In genomic region chr4:145938618-145939177, GRCh38 we compare ENCODE assay signal across 8 cellular contexts. TPM values are rescaled to one million over a fixed set of nuclear protein-coding genes. Genes with fewer than 3 reads are reported as not detected.
DNase-seq lines count a peak whose midpoint lies in the region; ATAC-seq and TF ChIP-seq lines count a peak whose summit lies in the region.

Gene ZNF827 (minus strand): TSS chr4:145938823. CDS start chr4:145938407, 416 bp downstream.

- peak within 1 kb of the TSS; percentile 91 to 98 (median 95) for H3K27ac Mint-ChIP-seq in CD8-positive, alpha-beta memory T cell

- H3K36me3 Mint-ChIP-seq in CD8-positive, alpha-beta memory T cell, result peaks cover 0 to 15% (median 0%) of the 10 kb centered on the region in 3 donors

- POLR2A ChIA-PET in CD8-positive, alpha-beta memory T cell (lab: Charles Lee), result interaction anchor here (0.6 to 1.3 kb wide), 3 partner anchors 27 to 109 kb away, joined by 3 to 9 read pairs (median 4); no protein-coding TSS in a partner anchor

- H3K27me3 ChIP-seq in CD8-positive, alpha-beta memory T cell (ENCODE audit: insufficient read depth, low read length, poor library complexity, severe bottlenecking), result no peaks in the 10 kb centered on the region
- H3K27me3 ChIP-seq in adipocyte (replicated peaks; ENCODE audit: control insufficient read depth, insufficient read depth, low read length), result no peaks in the 10 kb centered on the region
- H3K27me3 ChIP-seq in heart right ventricle, result peaks cover 0 to 17% (median 0%) of the 10 kb centered on the region in 7 donors

- TF ChIP-seq CTCF in heart right ventricle (IDR thresholded peaks at IDR 0.05), result no peak

- H3K4me1 Mint-ChIP-seq in CD8-positive, alpha-beta memory T cell, result peaks cover 23 to 37% (median 35%) of the 10 kb centered on the region in 3 donors

- peaks cover 0 to 3% (median 0%) of the 10 kb centered on the region in 5 donors for H3K9me3 Mint-ChIP-seq in CD8-positive, alpha-beta memory T cell

- H3K36me3 ChIP-seq in CD8-positive, alpha-beta memory T cell (ENCODE audit: insufficient read depth, low read length), result no peaks in the 10 kb centered on the region
- H3K36me3 ChIP-seq in adipocyte (ENCODE audit: control insufficient read depth, insufficient read depth, low read length, severe bottlenecking), result no peaks in the 10 kb centered on the region
- no peaks in the 10 kb centered on the region for H3K36me3 ChIP-seq in heart right ventricle

- CTCF ChIA-PET in CD8-positive, alpha-beta memory T cell (lab: Charles Lee), result interaction anchor here (0.9 to 1.7 kb wide), 2 partner anchors 13 to 17 kb away, joined by 3 read pairs; no protein-coding TSS in a partner anchor

- peak; percentile 19 for ATAC-seq in GM19455 (IDR thresholded peaks at IDR 0.05; ENCODE audit: unreplicated experiment)
- ATAC-seq in heart right ventricle, result peak in 7 of 8 donors; percentile 22 to 65 (median 58)

- H3K9me3 ChIP-seq in CD8-positive, alpha-beta memory T cell (ENCODE audit: low read length), result no peaks in the 10 kb centered on the region
- H3K9me3 ChIP-seq in adipocyte (ENCODE audit: control insufficient read depth, low read length) (no peaks in the 10 kb centered on the region), heart right ventricle (no peaks in the 10 kb centered on the region)

- no peak for TF ChIP-seq RAD21 in Ishikawa (IDR thresholded peaks at IDR 0.05; ENCODE audit: low read depth)

- peak within 1 kb of the TSS; percentile 95 for H3K9ac ChIP-seq in adipocyte (ENCODE audit: low read length)

- H3K27me3 Mint-ChIP-seq in CD8-positive, alpha-beta memory T cell, result peaks cover 0 to 8% of the 10 kb centered on the region in 2 donors

- intact Hi-C loops in heart right ventricle (cut with DNase I), result loop anchor here in 6 of 10 donors (5.0 to 10.0 kb wide), 8 partner anchors 51 to 314 kb away; partner anchors contain the start of gene LSM6 (in 2 of the 6)
- intact Hi-C loops in posterior cingulate gyrus (cut with DNase I), result loop anchor here (5.0 to 10.0 kb wide), 3 partner anchors 54 to 239 kb away; partner anchors contain the start of gene LSM6

- no peak for TF ChIP-seq EP300 in Ishikawa (IDR thresholded peaks at IDR 0.05; ENCODE audit: borderline replicate concordance)

- H3K4me3 Mint-ChIP-seq in CD8-positive, alpha-beta memory T cell, result peak within 1 kb of the TSS; percentile 85 to 97 (median 94)

- 2% methylated on average over 31 to 32 of the region's 32 CpGs for WGBS in heart right ventricle, 2 donors

- H3K4me1 ChIP-seq in CD8-positive, alpha-beta memory T cell (ENCODE audit: insufficient read depth, low read length), result no peaks in the 10 kb centered on the region
- H3K4me1 ChIP-seq in adipocyte (ENCODE audit: control insufficient read depth, insufficient read depth, low read length) (peaks cover 30% of the 10 kb centered on the region), heart right ventricle (peaks cover 0 to 29% (median 12%) of the 10 kb centered on the region in 9 donors)

- H3K27ac ChIP-seq in CD8-positive, alpha-beta memory T cell (ENCODE audit: low read depth, low read length), result peak within 1 kb of the TSS; percentile 74
- peak within 1 kb of the TSS; percentile 84 to 98 (median 96) for H3K27ac ChIP-seq in heart right ventricle

- peak; percentile 54 to 85 (median 70) for DNase-seq in CD8-positive, alpha-beta memory T cell
- DNase-seq in SKM-1 (lab: John Stamatoyannopoulos, UW; ENCODE audit: unreplicated experiment) (peak; percentile 63), adipocyte (ENCODE audit: low read depth) (peak; percentile 78), heart right ventricle (peak; percentile 55 to 71), posterior cingulate gyrus (peak; percentile 37 to 91 (median 58)), ureter (ENCODE audit: low spot score) (peak; percentile 78)

- H3K4me3 ChIP-seq in CD8-positive, alpha-beta memory T cell (ENCODE audit: low read length), result peak within 1 kb of the TSS; percentile 93
- H3K4me3 ChIP-seq in adipocyte (ENCODE audit: low read length) (peak within 1 kb of the TSS; percentile 99), heart right ventricle (peak within 1 kb of the TSS; percentile 54 to 88 (median 82))

TF ChIP-seq in Ishikawa, 13 proteins besides CTCF, POLR2A, EP300 and RAD21:
- no peak for TF ChIP-seq CEBPB (IDR thresholded peaks at IDR 0.05)
- peak; percentile 71 for TF ChIP-seq YY1 (IDR thresholded peaks at IDR 0.05; ENCODE audit: low read depth)
- 0 out of 2 replicates have a peak, but pooled peaks have one; percentile 12 for TF ChIP-seq MAX (IDR thresholded peaks at IDR 0.05)
- no peak for TF ChIP-seq USF1 (IDR thresholded peaks at IDR 0.05)
- TF ChIP-seq TCF12 (IDR thresholded peaks at IDR 0.05; ENCODE audit: low read depth), result no peak
- TF ChIP-seq TAF1 (IDR thresholded peaks at IDR 0.05; ENCODE audit: low read depth), result peak; percentile 45; the same call in 1 of the 2 replicates
- TF ChIP-seq NFIC (IDR thresholded peaks at IDR 0.05), result no peak
- TF ChIP-seq ZBTB7A (IDR thresholded peaks at IDR 0.05; ENCODE audit: low read depth), result no peak

RNA-seq across cellular contexts. Expression of gene ZNF827, which starts in this region (rescaled TPM):
- total RNA-seq in CD8-positive, alpha-beta memory T cell, result 10 to 100 TPM; 32.2 to 32.5 TPM
- 6.9 TPM for polyA plus RNA-seq in CD8-positive, alpha-beta memory T cell
- total RNA-seq in heart right ventricle (10 to 100 TPM; 11.7 to 33.9 (median 22.4) TPM), ureter (59.4 TPM)
- polyA plus RNA-seq in heart right ventricle, result 1 to 10 TPM; 3.8 to 7.2 TPM

Comparison
In these comparisons a context has a peak if more than half of its experiments do, and no peak if none do; other contexts are left out.
1. Peak in every context shown above with its lines: DNase-seq, ATAC-seq, H3K4me3 ChIP-seq and H3K27ac ChIP-seq.